Comparison of ENCODE assay signal across 2 cellular contexts in genomic region chr6:71127374-71127773, GRCh38.
TF ChIP-seq lines count a peak whose summit lies in the region.

No MANE protein-coding gene starts in this region.

TF ChIP-seq in HepG2, 621 proteins besides CTCF, POLR2A, EP300 and RAD21:
- no peak for TF ChIP-seq ZNF572 (CRISPR knock-in tag; IDR thresholded peaks at IDR 0.05)
- TF ChIP-seq MEIS2 (CRISPR knock-in tag; IDR thresholded peaks at IDR 0.05): no peak
- no peak for TF ChIP-seq ZNF34 (CRISPR knock-in tag; IDR thresholded peaks at IDR 0.05; ENCODE audit: borderline replicate concordance)
- peak; percentile 83 for TF ChIP-seq CEBPB (IDR thresholded peaks at IDR 0.05; ENCODE audit: borderline replicate concordance, low read depth, low read length)
- no peak for TF ChIP-seq ZSCAN21 (CRISPR knock-in tag; IDR thresholded peaks at IDR 0.05; ENCODE audit: borderline replicate concordance)
- TF ChIP-seq SYNCRIP (IDR thresholded peaks at IDR 0.05; ENCODE audit: insufficient read depth, low read depth, low read length): no peak
- TF ChIP-seq, protein P1, sequence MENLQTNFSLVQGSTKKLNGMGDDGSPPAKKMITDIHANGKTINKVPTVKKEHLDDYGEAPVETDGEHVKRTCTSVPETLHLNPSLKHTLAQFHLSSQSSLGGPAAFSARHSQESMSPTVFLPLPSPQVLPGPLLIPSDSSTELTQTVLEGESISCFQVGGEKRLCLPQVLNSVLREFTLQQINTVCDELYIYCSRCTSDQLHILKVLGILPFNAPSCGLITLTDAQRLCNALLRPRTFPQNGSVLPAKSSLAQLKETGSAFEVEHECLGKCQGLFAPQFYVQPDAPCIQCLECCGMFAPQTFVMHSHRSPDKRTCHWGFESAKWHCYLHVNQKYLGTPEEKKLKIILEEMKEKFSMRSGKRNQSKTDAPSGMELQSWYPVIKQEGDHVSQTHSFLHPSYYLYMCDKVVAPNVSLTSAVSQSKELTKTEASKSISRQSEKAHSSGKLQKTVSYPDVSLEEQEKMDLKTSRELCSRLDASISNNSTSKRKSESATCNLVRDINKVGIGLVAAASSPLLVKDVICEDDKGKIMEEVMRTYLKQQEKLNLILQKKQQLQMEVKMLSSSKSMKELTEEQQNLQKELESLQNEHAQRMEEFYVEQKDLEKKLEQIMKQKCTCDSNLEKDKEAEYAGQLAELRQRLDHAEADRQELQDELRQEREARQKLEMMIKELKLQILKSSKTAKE (CRISPR knock-in tag; IDR thresholded peaks at IDR 0.05; ENCODE audit: borderline replicate concordance): no peak

TF ChIP-seq in H1, 55 proteins besides CTCF, POLR2A, EP300 and RAD21:
- TF ChIP-seq JUND (IDR thresholded peaks at IDR 0.05; ENCODE audit: low read length) (no peak), CEBPB (IDR thresholded peaks at IDR 0.05; ENCODE audit: low read depth, low read length) (peak; percentile 88)
